22 cellular contexts compared by ENCODE assay signal in genomic region chr15:73771380-73772095, GRCh38. TPM values are rescaled to one million over a fixed set of nuclear protein-coding genes. Genes with fewer than 3 reads are reported as not detected.
"Had no signal": no experiment of that assay in that cellular context is flagged by ENCODE, and none has a peak within 500 bp of the region (broad histone marks: within the 10 kb centered on the region; RNA-seq: fewer than 3 reads in every experiment).

No MANE protein-coding gene starts in this region.

- H3K4me3 ChIP-seq: coronary artery, heart right ventricle, left lung, sigmoid colon, smooth muscle cell, transverse colon had no signal

- H3K27ac ChIP-seq: coronary artery, epithelial cell of prostate, heart right ventricle, left lung, sigmoid colon, transverse colon, WERI-Rb-1 had no signal

- H3K36me3 ChIP-seq: heart right ventricle, left lung, sigmoid colon, transverse colon, WERI-Rb-1 had no signal

- H3K27ac Mint-ChIP-seq: activated CD4-positive, alpha-beta memory T cell treated with anti-CD3 and anti-CD28 coated beads for 36 hours; activated naive CD8-positive, alpha-beta T cell treated with anti-CD3 and anti-CD28 coated beads for 36 hours; immature natural killer cell; natural killer cell; stimulated activated naive B cell treated with anti-CD40 and anti-IgM and Interleukin-4, amounts not matched to agents 10 μg/mL and 1 μg/mL and 100 μg/mL, for 72 hours had no signal

- H3K4me2 ChIP-seq: smooth muscle cell had no signal

- H3K36me3 Mint-ChIP-seq: activated CD4-positive, alpha-beta memory T cell treated with anti-CD3 and anti-CD28 coated beads for 36 hours; activated naive CD8-positive, alpha-beta T cell treated with anti-CD3 and anti-CD28 coated beads for 36 hours; immature natural killer cell; natural killer cell; stimulated activated naive B cell treated with anti-CD40 and anti-IgM and Interleukin-4, amounts not matched to agents 10 μg/mL and 1 μg/mL and 100 μg/mL, for 72 hours had no signal

- ATAC-seq: heart right ventricle; left lung; natural killer cell; stimulated activated naive B cell treated with anti-CD40 and anti-IgM and Interleukin-4, amounts not matched to agents 10 μg/mL and 1 μg/mL and 100 μg/mL, for 72 hours had no signal

- H3K9me3 Mint-ChIP-seq: activated CD4-positive, alpha-beta memory T cell treated with anti-CD3 and anti-CD28 coated beads for 36 hours; activated naive CD8-positive, alpha-beta T cell treated with anti-CD3 and anti-CD28 coated beads for 36 hours; immature natural killer cell; stimulated activated naive B cell treated with anti-CD40 and anti-IgM and Interleukin-4, amounts not matched to agents 10 μg/mL and 1 μg/mL and 100 μg/mL, for 72 hours had no signal

- H3K9me3 ChIP-seq: heart right ventricle, left lung, sigmoid colon, transverse colon had no signal

- H3K27me3 ChIP-seq: heart right ventricle, left lung, sigmoid colon, transverse colon had no signal

- H3K4me3 Mint-ChIP-seq: activated CD4-positive, alpha-beta memory T cell treated with anti-CD3 and anti-CD28 coated beads for 36 hours; activated naive CD8-positive, alpha-beta T cell treated with anti-CD3 and anti-CD28 coated beads for 36 hours; immature natural killer cell; natural killer cell; stimulated activated naive B cell treated with anti-CD40 and anti-IgM and Interleukin-4, amounts not matched to agents 10 μg/mL and 1 μg/mL and 100 μg/mL, for 72 hours had no signal

- DNase-seq: activated CD4-positive, alpha-beta memory T cell treated with anti-CD3 and anti-CD28 coated beads for 36 hours; activated CD4-positive, alpha-beta T cell treated with anti-CD3 and anti-CD28 coated beads for 48 hours; activated naive CD4-positive, alpha-beta T cell treated with Interleukin-2 at 50 U/mL for 16 hours; activated naive CD8-positive, alpha-beta T cell treated with anti-CD3 and anti-CD28 coated beads for 36 hours; activated T-cell treated with anti-CD3 and anti-CD28 coated beads, Interleukin-2, amount 50 U/mL, for 48 hours; cerebellar nuclear complex; heart right ventricle; immature natural killer cell; left lung; midbrain; natural killer cell; occipital lobe; sigmoid colon; stimulated activated CD4-positive, alpha-beta T cell treated with anti-CD3 and anti-CD28 coated beads, Interleukin-15, amount 100 ng/mL, for 24 hours; stimulated activated CD8-positive, alpha-beta memory T cell treated with anti-CD3 and anti-CD28 coated beads, Interleukin-4, amount 100 ng/mL, for 48 hours; stimulated activated naive B cell treated with anti-CD40 and anti-IgM and Interleukin-4, amounts not matched to agents 10 μg/mL and 1 μg/mL and 100 μg/mL, for 72 hours; T-helper 1 cell; transverse colon; WERI-Rb-1 had no signal

- H3K4me1 ChIP-seq: left lung, transverse colon had no signal

- H3K4me1 Mint-ChIP-seq: activated naive CD8-positive, alpha-beta T cell treated with anti-CD3 and anti-CD28 coated beads for 36 hours; immature natural killer cell; stimulated activated naive B cell treated with anti-CD40 and anti-IgM and Interleukin-4, amounts not matched to agents 10 μg/mL and 1 μg/mL and 100 μg/mL, for 72 hours had no signal

RNA-seq across cellular contexts. Expression of gene INSYN1, which starts 18.4 kb away (rescaled TPM):
- total RNA-seq: activated CD4-positive, alpha-beta memory T cell treated with anti-CD3 and anti-CD28 coated beads for 36 hours; activated naive CD8-positive, alpha-beta T cell treated with anti-CD3 and anti-CD28 coated beads for 36 hours; natural killer cell had no signal
- polyA plus RNA-seq: immature natural killer cell had no signal
